In the genomic region with DNA sequence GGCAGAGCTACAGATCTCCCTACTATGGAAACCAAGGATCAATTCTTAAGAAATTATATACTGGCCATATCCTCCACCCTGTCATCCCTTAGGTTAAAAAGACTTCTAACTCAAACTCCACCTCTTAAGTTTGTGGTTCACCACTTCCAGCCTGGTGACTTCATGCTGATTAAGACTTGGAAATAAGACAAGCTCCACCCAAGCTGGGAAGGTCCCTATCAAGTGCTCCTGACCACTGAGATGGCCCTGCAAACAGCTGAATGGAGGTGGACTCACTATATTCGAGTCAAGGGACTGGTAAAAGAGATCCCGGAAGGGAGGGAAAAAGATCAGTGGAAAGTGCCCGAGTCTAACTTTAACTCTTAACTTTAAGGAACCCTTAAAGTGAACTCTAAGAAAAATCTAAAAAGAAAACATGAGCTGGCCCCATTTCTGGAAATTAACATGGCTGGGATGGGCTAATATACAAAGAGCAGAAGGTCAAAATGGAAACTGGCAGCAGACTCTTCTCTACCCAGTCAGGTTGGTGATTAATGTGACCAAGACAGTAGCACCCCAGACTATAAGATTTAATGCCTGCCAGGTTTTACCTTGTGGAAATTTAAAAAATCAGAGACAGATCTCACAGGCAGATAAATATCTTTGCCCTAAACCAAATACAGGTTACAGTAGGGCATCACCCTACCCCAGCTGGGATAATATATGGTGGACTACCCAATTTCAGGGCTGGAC, we compare ENCODE assay signal across 9 cellular contexts. TPM values are rescaled to one million over a fixed set of nuclear protein-coding genes. Genes with fewer than 3 reads are reported as not detected.
A peak's percentile ranks its signal among the peaks of the same experiment; 100 is the strongest.
DNase-seq lines count a peak whose midpoint lies in the region; ATAC-seq and TF ChIP-seq lines count a peak whose summit lies in the region.
"Had no signal": no experiment of that assay in that cellular context is flagged by ENCODE, and none has a peak within 500 bp of the region (broad histone marks: within the 10 kb centered on the region; RNA-seq: fewer than 3 reads in every experiment).

No MANE protein-coding gene starts in this region.

- H3K9ac ChIP-seq in endodermal cell (ENCODE audit: extremely low read depth, low read length, poor library complexity, severe bottlenecking), result no peak overlapping the region

- peak overlapping the region; percentile 78 for H3K4me3 ChIP-seq in endodermal cell (ENCODE audit: low read length)
- no peak overlapping the region for H3K4me3 ChIP-seq in upper lobe of right lung
- H3K4me3 ChIP-seq: skin epidermis had no signal

- peaks cover 33% of the 10 kb centered on the region for H3K9me3 ChIP-seq in endodermal cell (ENCODE audit: control insufficient read depth, low read length)
- H3K9me3 ChIP-seq in upper lobe of right lung, result no peaks in the 10 kb centered on the region

- no peak overlapping the region for H3K27ac ChIP-seq in endodermal cell (ENCODE audit: low read depth, low read length)
- no peak overlapping the region for H3K27ac ChIP-seq in upper lobe of right lung

- intact Hi-C loops in upper lobe of right lung (cut with DNase I), result no loop called here

- no peak for ATAC-seq in GM21367 (IDR thresholded peaks at IDR 0.05; ENCODE audit: unreplicated experiment)
- ATAC-seq in GM21825 (IDR thresholded peaks at IDR 0.05; ENCODE audit: unreplicated experiment), result no peak
- no peak for ATAC-seq in GM19351 (IDR thresholded peaks at IDR 0.05; ENCODE audit: unreplicated experiment)
- ATAC-seq in upper lobe of right lung, result no peak

- peak overlapping the region; percentile 97 for H3K27ac Mint-ChIP-seq in T-helper 1 cell treated with Interleukin-12 subunit alpha and Interleukin-12 subunit beta and Interleukin-4 antibody, amounts not matched to agents 30 μg/mL and 1 μg/mL, for 36 hours
- no peak overlapping the region for H3K27ac Mint-ChIP-seq in endodermal cell

- H3K9me3 Mint-ChIP-seq in T-helper 1 cell treated with Interleukin-12 subunit alpha and Interleukin-12 subunit beta and Interleukin-4 antibody, amounts not matched to agents 30 μg/mL and 1 μg/mL, for 36 hours, result peaks cover 25% of the 10 kb centered on the region
- H3K9me3 Mint-ChIP-seq in endodermal cell, result peaks cover 33% of the 10 kb centered on the region

- TF ChIP-seq CTCF in endodermal cell (conservative IDR thresholded peaks at IDR 0.05) (no peak), upper lobe of right lung (IDR thresholded peaks at IDR 0.05) (no peak)

- 75 to 97% methylated on average over 3 of the region's 3 CpGs for WGBS in endodermal cell (ENCODE audit: insufficient coverage in 1 of 2, insufficient read length in 1 of 2), 2 experiments

- H3K36me3 ChIP-seq in endodermal cell (ENCODE audit: control insufficient read depth, insufficient read depth, low read length) (no peaks in the 10 kb centered on the region), upper lobe of right lung (no peaks in the 10 kb centered on the region)

- peaks cover 84% of the 10 kb centered on the region for H3K4me1 Mint-ChIP-seq in T-helper 1 cell treated with Interleukin-12 subunit alpha and Interleukin-12 subunit beta and Interleukin-4 antibody, amounts not matched to agents 30 μg/mL and 1 μg/mL, for 36 hours (ENCODE audit: low read depth)
- H3K4me1 Mint-ChIP-seq in endodermal cell, result peaks cover 9% of the 10 kb centered on the region

- DNase-seq in stimulated activated CD4-positive, alpha-beta T cell treated with anti-CD3 and anti-CD28 coated beads, Interleukin-15, amount 100 ng/mL, for 24 hours, result peak; percentile 54
- no peak for DNase-seq in stimulated activated CD4-positive, alpha-beta T cell treated with anti-CD3 and anti-CD28 coated beads, Interleukin-4, amount 100 ng/mL, for 1 hour
- DNase-seq in endodermal cell, result no peak
- no peak for DNase-seq in upper lobe of right lung

- H3K27me3 ChIP-seq in endodermal cell (ENCODE audit: control insufficient read depth, insufficient read depth, low read length, poor library complexity, severe bottlenecking) (no peaks in the 10 kb centered on the region), upper lobe of right lung (no peaks in the 10 kb centered on the region)

- peak overlapping the region; percentile 54 for H3K4me3 Mint-ChIP-seq in T-helper 1 cell treated with Interleukin-12 subunit alpha and Interleukin-12 subunit beta and Interleukin-4 antibody, amounts not matched to agents 30 μg/mL and 1 μg/mL, for 36 hours
- H3K4me3 Mint-ChIP-seq in endodermal cell, result no peak overlapping the region

- H3K4me1 ChIP-seq in endodermal cell (ENCODE audit: control insufficient read depth, insufficient read depth, low read length), result peaks cover 4% of the 10 kb centered on the region
- H3K4me1 ChIP-seq in upper lobe of right lung, result peaks cover 11% of the 10 kb centered on the region

- H3K27me3 Mint-ChIP-seq in T-helper 1 cell treated with Interleukin-12 subunit alpha and Interleukin-12 subunit beta and Interleukin-4 antibody, amounts not matched to agents 30 μg/mL and 1 μg/mL, for 36 hours (ENCODE audit: low read depth), result no peaks in the 10 kb centered on the region
- H3K27me3 Mint-ChIP-seq in endodermal cell (ENCODE audit: insufficient read depth), result peaks cover 15% of the 10 kb centered on the region

- H3K36me3 Mint-ChIP-seq in T-helper 1 cell treated with Interleukin-12 subunit alpha and Interleukin-12 subunit beta and Interleukin-4 antibody, amounts not matched to agents 30 μg/mL and 1 μg/mL, for 36 hours (ENCODE audit: low read depth), result peaks cover 45% of the 10 kb centered on the region
- peaks cover 5% of the 10 kb centered on the region for H3K36me3 Mint-ChIP-seq in endodermal cell (ENCODE audit: low read depth)

RNA-seq across cellular contexts. Expression of gene PPCDC, which starts 43.9 kb away (rescaled TPM):
- total RNA-seq in endodermal cell (10 to 100 TPM; 15.9 to 24.5 TPM), upper lobe of right lung (13.1 TPM)
- 9.0 TPM for polyA plus RNA-seq in endodermal cell (2013, experiment 1 of 2)
- polyA plus RNA-seq in endodermal cell (2013, experiment 2 of 2), result 8.2 TPM
